In genomic region chr12:108457006-108457733, GRCh38 we compare ENCODE assay signal across 9 cellular contexts. TPM values are rescaled to one million over a fixed set of nuclear protein-coding genes. Genes with fewer than 3 reads are reported as not detected.
DNase-seq lines count a peak whose midpoint lies in the region; ATAC-seq and TF ChIP-seq lines count a peak whose summit lies in the region.
"Had no signal": no experiment of that assay in that cellular context is flagged by ENCODE, and none has a peak within 500 bp of the region (broad histone marks: within the 10 kb centered on the region; RNA-seq: fewer than 3 reads in every experiment).

No MANE protein-coding gene starts in this region.

- in situ Hi-C loops in GM23248 (cut with MboI): no loop called here

- H3K4me3 Mint-ChIP-seq in CD8-positive, alpha-beta T cell: no peak overlapping the region
- no peak overlapping the region for H3K4me3 Mint-ChIP-seq in activated T-helper 2 cell treated with anti-CD3 and anti-CD28 coated beads, Interferon-gamma antibody, Interleukin-2, Interleukin-4, amounts not matched to agents 10 μg/mL and 5 μg/mL and 100 μg/mL, durations not matched to agents 14 hours and 24 hours and 36 hours (ENCODE audit: low read depth)

- peak; percentile 59 for TF ChIP-seq CTCF in CD8-positive, alpha-beta T cell (IDR thresholded peaks at IDR 0.05)
- peak; percentile 70 for TF ChIP-seq CTCF in WERI-Rb-1 (IDR thresholded peaks at IDR 0.05; ENCODE audit: low read depth, low read length)
- TF ChIP-seq CTCF in psoas muscle (IDR thresholded peaks at IDR 0.05): peak; percentile 29

- ATAC-seq in CD8-positive, alpha-beta T cell: no peak
- ATAC-seq in Right ventricle myocardium superior (ENCODE audit: poor library complexity): peak; percentile 87
- peak in 1 of 4 donors; percentile 49 for ATAC-seq in psoas muscle
- ATAC-seq in GM19328 (IDR thresholded peaks at IDR 0.05; ENCODE audit: unreplicated experiment): no peak

- POLR2A ChIA-PET in CD8-positive, alpha-beta T cell (lab: Charles Lee): no interaction called here

- intact Hi-C loops in CD8-positive, alpha-beta T cell (cut with DNase I, micrococcal nuclease): loop anchor here (5.0 to 10.0 kb wide), 3 partner anchors 212 to 780 kb away; no protein-coding TSS in a partner anchor
- intact Hi-C loops in Right ventricle myocardium superior (cut with DNase I) (loop anchor here (10.0 kb wide), 2 partner anchors 222 to 362 kb away; no protein-coding TSS in a partner anchor), psoas muscle (cut with DNase I) (loop anchor here in 1 of 2 donors (10.0 kb wide), 1 partner anchor 222 kb away; no protein-coding TSS in a partner anchor)
- intact Hi-C loops in activated T-helper 2 cell treated with anti-CD3 and anti-CD28 coated beads, Interferon-gamma antibody, Interleukin-2, Interleukin-4, amounts not matched to agents 10 μg/mL and 5 μg/mL and 100 μg/mL, durations not matched to agents 14 hours and 24 hours and 36 hours (cut with micrococcal nuclease): no loop called here

- no peak for DNase-seq in CD8-positive, alpha-beta T cell
- DNase-seq in GM23248 (peak; percentile 81), NCI-H2029 treated with DMSO at 0.1 percent for 48 hours (lab: John Stamatoyannopoulos, UW) (peak; percentile 42), WERI-Rb-1 (peak; percentile 22), Right ventricle myocardium superior (no peak), psoas muscle (no peak)
- no peak for DNase-seq in activated T-helper 2 cell treated with anti-CD3 and anti-CD28 coated beads, Interferon-gamma antibody, Interleukin-2, Interleukin-4, amounts not matched to agents 10 μg/mL and 5 μg/mL and 100 μg/mL, durations not matched to agents 14 hours and 24 hours and 36 hours (ENCODE audit: low spot score)

- H3K36me3 Mint-ChIP-seq in CD8-positive, alpha-beta T cell: no peaks in the 10 kb centered on the region
- H3K36me3 Mint-ChIP-seq in activated T-helper 2 cell treated with anti-CD3 and anti-CD28 coated beads, Interferon-gamma antibody, Interleukin-2, Interleukin-4, amounts not matched to agents 10 μg/mL and 5 μg/mL and 100 μg/mL, durations not matched to agents 14 hours and 24 hours and 36 hours (ENCODE audit: low read depth): no peaks in the 10 kb centered on the region

- H3F3A ChIP-seq in GM23248 (ENCODE audit: insufficient read depth): no peaks in the 10 kb centered on the region

- no peaks in the 10 kb centered on the region for H3K4me1 Mint-ChIP-seq in CD8-positive, alpha-beta T cell (ENCODE audit: low read depth)
- no peaks in the 10 kb centered on the region for H3K4me1 Mint-ChIP-seq in activated T-helper 2 cell treated with anti-CD3 and anti-CD28 coated beads, Interferon-gamma antibody, Interleukin-2, Interleukin-4, amounts not matched to agents 10 μg/mL and 5 μg/mL and 100 μg/mL, durations not matched to agents 14 hours and 24 hours and 36 hours (ENCODE audit: low read depth)

- H3K36me3 ChIP-seq in CD8-positive, alpha-beta T cell (ENCODE audit: insufficient read depth, low read length): no peaks in the 10 kb centered on the region
- H3K36me3 ChIP-seq in GM23248 (ENCODE audit: low read depth) (no peaks in the 10 kb centered on the region), WERI-Rb-1 (no peaks in the 10 kb centered on the region), psoas muscle (ENCODE audit: insufficient read depth in 1 of 2, low read depth in 1 of 2) (no peaks in the 10 kb centered on the region)
- H3K36me3 ChIP-seq: SJSA1 had no signal

- CTCF ChIA-PET in CD8-positive, alpha-beta T cell (lab: Charles Lee): interaction anchor here (0.6 to 2.2 kb wide), 13 partner anchors 9 to 1329 kb away, joined by 3 to 8 read pairs (median 4); no protein-coding TSS in a partner anchor

- H3K9me2 ChIP-seq in GM23248 (ENCODE audit: insufficient read depth): no peaks in the 10 kb centered on the region

- no peak overlapping the region for H3K4me3 ChIP-seq in CD8-positive, alpha-beta T cell (ENCODE audit: low read depth, low read length)
- H3K4me3 ChIP-seq in GM23248 (no peak overlapping the region), WERI-Rb-1 (ENCODE audit: low read depth, low read length) (no peak overlapping the region), psoas muscle (no peak overlapping the region)
- H3K4me3 ChIP-seq: SJSA1 had no signal

- no peak overlapping the region for H2AFZ ChIP-seq in GM23248

- no peak overlapping the region for H3K27ac Mint-ChIP-seq in CD8-positive, alpha-beta T cell
- no peak overlapping the region for H3K27ac Mint-ChIP-seq in activated T-helper 2 cell treated with anti-CD3 and anti-CD28 coated beads, Interferon-gamma antibody, Interleukin-2, Interleukin-4, amounts not matched to agents 10 μg/mL and 5 μg/mL and 100 μg/mL, durations not matched to agents 14 hours and 24 hours and 36 hours

- no peaks in the 10 kb centered on the region for H3K79me2 ChIP-seq in GM23248 (ENCODE audit: insufficient read depth)

- no peaks in the 10 kb centered on the region for H3K9me3 Mint-ChIP-seq in CD8-positive, alpha-beta T cell
- no peaks in the 10 kb centered on the region for H3K9me3 Mint-ChIP-seq in activated T-helper 2 cell treated with anti-CD3 and anti-CD28 coated beads, Interferon-gamma antibody, Interleukin-2, Interleukin-4, amounts not matched to agents 10 μg/mL and 5 μg/mL and 100 μg/mL, durations not matched to agents 14 hours and 24 hours and 36 hours

- no peaks in the 10 kb centered on the region for H4K20me1 ChIP-seq in GM23248 (ENCODE audit: insufficient read depth)

- no peaks in the 10 kb centered on the region for H3K27me3 ChIP-seq in CD8-positive, alpha-beta T cell (ENCODE audit: insufficient read depth, low read length)
- peaks cover 18% of the 10 kb centered on the region for H3K27me3 ChIP-seq in GM23248 (replicated peaks; ENCODE audit: insufficient read depth)
- peaks cover 50% of the 10 kb centered on the region for H3K27me3 ChIP-seq in WERI-Rb-1 (ENCODE audit: insufficient read depth, low read depth, severe bottlenecking)
- peaks cover 2 to 4% (median 2%) of the 10 kb centered on the region in 3 donors for H3K27me3 ChIP-seq in psoas muscle (ENCODE audit: insufficient read depth in 3 of 3, low read length in 2 of 3)

- no peak overlapping the region for H3K9ac ChIP-seq in GM23248

- peaks cover 26% of the 10 kb centered on the region for H3K27me3 Mint-ChIP-seq in CD8-positive, alpha-beta T cell (ENCODE audit: low read depth)
- no peaks in the 10 kb centered on the region for H3K27me3 Mint-ChIP-seq in activated T-helper 2 cell treated with anti-CD3 and anti-CD28 coated beads, Interferon-gamma antibody, Interleukin-2, Interleukin-4, amounts not matched to agents 10 μg/mL and 5 μg/mL and 100 μg/mL, durations not matched to agents 14 hours and 24 hours and 36 hours (ENCODE audit: low read depth)

- 27 to 31% methylated on average over 4 of the region's 4 CpGs for WGBS in GM23248 (ENCODE audit: low coverage in 1 of 2, low lambda C conversion rate in 2 of 2, missing lambda C conversion rate in 2 of 2), 2 experiments
- WGBS in psoas muscle, 3 donors: 44 to 52% (median 50%) methylated on average over 4 of the region's 4 CpGs

- no peaks in the 10 kb centered on the region for H3K4me1 ChIP-seq in CD8-positive, alpha-beta T cell (ENCODE audit: insufficient read depth, low read length)
- no peaks in the 10 kb centered on the region for H3K4me1 ChIP-seq in GM23248 (ENCODE audit: insufficient read depth)
- no peaks in the 10 kb centered on the region for H3K4me1 ChIP-seq in psoas muscle
- H3K4me1 ChIP-seq: SJSA1 had no signal

- no peak overlapping the region for H3K4me2 ChIP-seq in GM23248 (ENCODE audit: unreplicated experiment)

- no peaks in the 10 kb centered on the region for H3K9me3 ChIP-seq in CD8-positive, alpha-beta T cell (ENCODE audit: low read length)
- H3K9me3 ChIP-seq in GM23248 (ENCODE audit: low read depth): no peaks in the 10 kb centered on the region
- no peaks in the 10 kb centered on the region for H3K9me3 ChIP-seq in WERI-Rb-1 (ENCODE audit: severe bottlenecking)
- no peaks in the 10 kb centered on the region for H3K9me3 ChIP-seq in psoas muscle
- H3K9me3 ChIP-seq: SJSA1 had no signal

- H3K27ac ChIP-seq in CD8-positive, alpha-beta T cell (ENCODE audit: low read depth, low read length): no peak overlapping the region
- H3K27ac ChIP-seq in GM23248 (no peak overlapping the region), WERI-Rb-1 (no peak overlapping the region), psoas muscle (no peak overlapping the region)
- H3K27ac ChIP-seq: SJSA1 had no signal

RNA-seq across cellular contexts. Expression of gene FICD, which starts 57.9 kb away (rescaled TPM):
- total RNA-seq in CD8-positive, alpha-beta T cell: 1 to 10 TPM; 4.2 to 4.3 TPM
- total RNA-seq in GM23248 (2014; rRNA removed; shearing (Covaris generic)): 8.6 and 9.4 TPM in 2 replicates
- polyA plus RNA-seq in GM23248 (2016; fragmentation: Nextera tagmentation; extraction: Ambion mirVana) (11.6 TPM in 2 replicates), psoas muscle (1 to 10 TPM; 5.0 to 5.5 (median 5.1) TPM)
- total RNA-seq in Right ventricle myocardium superior (3.0 TPM), psoas muscle (1 to 10 TPM; 1.6 to 4.2 (median 2.8) TPM)
- total RNA-seq in activated T-helper 2 cell treated with anti-CD3 and anti-CD28 coated beads, Interferon-gamma antibody, Interleukin-2, Interleukin-4, amounts not matched to agents 10 μg/mL and 5 μg/mL and 100 μg/mL, durations not matched to agents 14 hours and 24 hours and 36 hours: 5.8 and 7.1 TPM in 2 replicates

Comparison
In these comparisons a context has a peak if more than half of its experiments do, and no peak if none do; other contexts are left out.
1. DNase-seq: peak in GM23248 (single experiment), NCI-H2029 treated with DMSO at 0.1 percent for 48 hours (single experiment) and WERI-Rb-1 (single experiment); none in CD8-positive, alpha-beta T cell (0 of 7), Right ventricle myocardium superior (single experiment), psoas muscle (0 of 2) and activated T-helper 2 cell treated with anti-CD3 and anti-CD28 coated beads, Interferon-gamma antibody, Interleukin-2, Interleukin-4, amounts not matched to agents 10 μg/mL and 5 μg/mL and 100 μg/mL, durations not matched to agents 14 hours and 24 hours and 36 hours (single experiment).
2. Peak in every context shown above with its lines, with median percentiles within 50 percentile points of each other: CTCF ChIP-seq.